8 cellular contexts compared by ENCODE assay signal in the genomic region with DNA sequence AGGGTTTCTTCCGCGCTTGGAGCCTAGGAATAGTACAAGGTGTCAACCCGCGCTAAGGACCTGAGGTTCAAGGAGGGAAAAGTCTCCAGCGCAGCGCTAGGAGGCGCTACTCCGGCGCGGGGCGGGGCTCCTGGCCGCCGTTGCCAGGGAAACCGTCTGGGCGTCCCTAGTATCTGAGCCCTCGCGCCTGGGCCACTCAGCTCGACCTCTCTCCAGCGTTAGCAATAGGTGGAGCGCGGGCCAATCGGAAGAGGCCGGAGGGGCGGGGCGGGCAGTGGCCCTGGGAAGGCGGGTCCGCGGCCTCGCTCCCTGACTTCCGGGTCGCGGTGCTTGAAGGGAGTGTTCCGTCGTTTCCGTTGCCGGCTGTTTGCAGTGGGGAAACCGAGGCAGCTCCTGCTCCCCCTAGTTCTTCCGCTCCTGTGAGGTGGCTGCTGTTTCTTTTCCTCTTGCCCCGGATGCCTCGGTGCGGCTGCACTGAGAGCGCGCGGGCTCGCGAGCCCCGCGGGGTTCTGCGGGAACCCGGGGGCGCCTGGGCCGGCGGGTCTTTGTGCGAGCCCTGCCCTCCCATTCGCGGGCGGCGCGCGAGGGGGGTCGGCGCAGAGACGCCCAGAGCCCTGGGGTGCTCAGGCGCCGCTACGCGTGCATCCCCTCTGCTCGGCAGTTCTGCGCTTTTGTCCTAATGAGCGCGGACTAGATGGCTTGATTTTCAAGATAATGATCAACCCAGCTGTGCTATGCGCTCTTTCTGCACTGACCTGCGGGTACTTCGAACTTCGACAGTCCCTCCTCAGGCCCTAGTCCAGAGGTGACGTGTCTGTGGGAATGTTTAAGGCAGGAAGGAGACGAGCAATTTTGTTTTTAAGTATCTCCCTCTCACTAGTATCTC. TPM values are rescaled to one million over a fixed set of nuclear protein-coding genes. Genes with fewer than 3 reads are reported as not detected.
DNase-seq lines count a peak whose midpoint lies in the region; ATAC-seq and TF ChIP-seq lines count a peak whose summit lies in the region.

A gene with protein sequence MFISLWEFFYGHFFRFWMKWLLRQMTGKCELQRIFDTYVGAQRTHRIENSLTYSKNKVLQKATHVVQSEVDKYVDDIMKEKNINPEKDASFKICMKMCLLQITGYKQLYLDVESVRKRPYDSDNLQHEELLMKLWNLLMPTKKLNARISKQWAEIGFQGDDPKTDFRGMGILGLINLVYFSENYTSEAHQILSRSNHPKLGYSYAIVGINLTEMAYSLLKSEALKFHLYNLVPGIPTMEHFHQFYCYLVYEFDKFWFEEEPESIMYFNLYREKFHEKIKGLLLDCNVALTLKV (plus strand): TSS at position 312 of the 886 bp plus-strand sequence. CDS start 1,261 bp downstream, outside the sequence.

- no peaks in the 10 kb centered on the region for H4K20me1 ChIP-seq in mammary epithelial cell (ENCODE audit: insufficient read depth, low read length)
- no peaks in the 10 kb centered on the region for H4K20me1 ChIP-seq in smooth muscle cell (ENCODE audit: low read depth)

- H3K36me3 ChIP-seq in mammary epithelial cell (ENCODE audit: insufficient read depth, low read length), result peaks cover 6% of the 10 kb centered on the region
- peaks cover 8% of the 10 kb centered on the region for H3K36me3 ChIP-seq in smooth muscle cell (ENCODE audit: low read depth)

- H3K4me1 ChIP-seq in mammary epithelial cell (ENCODE audit: insufficient read depth, low read length), result peaks cover 5% of the 10 kb centered on the region
- peaks cover 9% of the 10 kb centered on the region for H3K4me1 ChIP-seq in smooth muscle cell (ENCODE audit: low read depth)

- dilution Hi-C loops in mammary epithelial cell (cut with HindIII; ENCODE audit: low sequenced_read_pairs), result no loop called here

- DNase-seq in ACHN, result peak; percentile 95
- peak; percentile 90 for DNase-seq in NCI-H2196 (lab: John Stamatoyannopoulos, UW; ENCODE audit: unreplicated experiment)
- DNase-seq in mammary epithelial cell, result peak; percentile 97
- peak; percentile 100 for DNase-seq in iPS-NIHi11 (ENCODE audit: low spot score)
- peak; percentile 83 for DNase-seq in smooth muscle cell (lab: John Stamatoyannopoulos, UW; ENCODE audit: unreplicated experiment)

- ATAC-seq in GM18867 (IDR thresholded peaks at IDR 0.05; ENCODE audit: unreplicated experiment), result peak; percentile 100
- ATAC-seq in HG03108 (IDR thresholded peaks at IDR 0.05; ENCODE audit: unreplicated experiment), result peak; percentile 100

- H3K9me3 ChIP-seq in mammary epithelial cell (replicated peaks; ENCODE audit: insufficient read depth, low read length) (no peaks in the 10 kb centered on the region), smooth muscle cell (replicated peaks; ENCODE audit: low read depth) (no peaks in the 10 kb centered on the region)

- H3K27me3 ChIP-seq in mammary epithelial cell (ENCODE audit: insufficient read depth, low read length), result no peaks in the 10 kb centered on the region
- no peaks in the 10 kb centered on the region for H3K27me3 ChIP-seq in smooth muscle cell (ENCODE audit: low read depth)

- in situ Hi-C loops in ACHN (cut with HindIII; ENCODE audit: low pct_ligation_motif_present, low pct_unique_long_range_greater_than_20kb, low sequenced_read_pairs), result no loop called here
- in situ Hi-C loops in mammary epithelial cell (cut with MboI; ENCODE audit: low sequenced_read_pairs in 2 of 2), result no loop called here

- TF ChIP-seq CTCF in VCaP (conservative IDR thresholded peaks at IDR 0.05), result peak; percentile 96
- peak; percentile 84 to 91 for TF ChIP-seq CTCF in mammary epithelial cell (conservative IDR thresholded peaks at IDR 0.05 in 1 of 2, IDR thresholded peaks at IDR 0.05 in 1 of 2; ENCODE audit: extremely low read depth in 1 of 2, insufficient read depth in 1 of 2, low read depth in 1 of 2, low read length in 2 of 2)
- TF ChIP-seq CTCF in smooth muscle cell (IDR thresholded peaks at IDR 0.05; ENCODE audit: borderline replicate concordance, insufficient read depth, poor library complexity, severe bottlenecking), result peak; percentile 90

- peak within 1 kb of the TSS; percentile 98 for H2AFZ ChIP-seq in mammary epithelial cell (ENCODE audit: low read depth, low read length)
- H2AFZ ChIP-seq in smooth muscle cell (ENCODE audit: low read depth), result peak within 1 kb of the TSS; percentile 96

- H3K4me3 ChIP-seq in mammary epithelial cell (replicated peaks in 1 of 3; ENCODE audit: insufficient read depth in 1 of 3, low read depth in 2 of 3, low read length in 3 of 3) (peak within 1 kb of the TSS; percentile 68 to 85 (median 82)), smooth muscle cell (peak within 1 kb of the TSS; percentile 81)

- TSS peak; percentile 41 for BruUV-seq in mammary epithelial cell (replicated peaks; lab: Mats Ljungman, UMichigan)

- 2% methylated on average over 49 of the region's 77 CpGs for WGBS in mammary epithelial cell (ENCODE audit: low coverage, missing lambda C conversion rate)
- under 1% methylated on average over 65 of the region's 77 CpGs for WGBS in smooth muscle cell (ENCODE audit: low lambda C conversion rate)

- intact Hi-C loops in mammary epithelial cell (cut with micrococcal nuclease), result loop anchor here (1.0 to 5.0 kb wide), 2 partner anchors 162 to 327 kb away; no protein-coding TSS in a partner anchor

- H3K9ac ChIP-seq in mammary epithelial cell (ENCODE audit: insufficient read depth, low read length), result peak within 1 kb of the TSS; percentile 76
- H3K9ac ChIP-seq in smooth muscle cell (ENCODE audit: low read depth), result peak within 1 kb of the TSS; percentile 83

- H3K4me2 ChIP-seq in mammary epithelial cell (ENCODE audit: insufficient read depth, low read depth, low read length), result peak within 1 kb of the TSS; percentile 96
- peak within 1 kb of the TSS; percentile 95 for H3K4me2 ChIP-seq in smooth muscle cell

- CTCF ChIA-PET in mammary epithelial cell (lab: Charles Lee; ENCODE audit: low non-redundant PET), result interaction anchor here (0.6 to 0.9 kb wide), 3 partner anchors 35 to 327 kb away, joined by 4 to 6 read pairs (median 5); no protein-coding TSS in a partner anchor

- peaks cover 20% of the 10 kb centered on the region for H3K79me2 ChIP-seq in mammary epithelial cell (ENCODE audit: insufficient read depth, low read length)
- no peaks in the 10 kb centered on the region for H3K79me2 ChIP-seq in smooth muscle cell (ENCODE audit: low read depth)

- H3K27ac ChIP-seq in VCaP (peak within 1 kb of the TSS; percentile 78), mammary epithelial cell (ENCODE audit: insufficient read depth, low read depth, low read length) (peak within 1 kb of the TSS; percentile 66), smooth muscle cell (ENCODE audit: low read depth) (peak within 1 kb of the TSS; percentile 33)

- H3F3A ChIP-seq in smooth muscle cell (ENCODE audit: low read depth), result no peaks in the 10 kb centered on the region

RNA-seq across cellular contexts. Expression of the gene that starts here (rescaled TPM):
- 10 to 100 TPM; 28.4 to 43.3 TPM for total RNA-seq in mammary epithelial cell
- 5.9 TPM for polyA plus RNA-seq in mammary epithelial cell
- 4.2 TPM for polyA minus RNA-seq in mammary epithelial cell
- 52.9 and 59.6 TPM in 2 replicates for total RNA-seq in smooth muscle cell
- polyA plus RNA-seq in smooth muscle cell, result 26.5 and 31.0 TPM in 2 replicates

Comparison
In these comparisons a context has a peak if more than half of its experiments do, and no peak if none do; other contexts are left out.
1. Peak in every context shown above with its lines: DNase-seq, ATAC-seq, H3K4me3 ChIP-seq and H3K27ac ChIP-seq.